ENCODE assay signal across 8 cellular contexts in the genomic region with DNA sequence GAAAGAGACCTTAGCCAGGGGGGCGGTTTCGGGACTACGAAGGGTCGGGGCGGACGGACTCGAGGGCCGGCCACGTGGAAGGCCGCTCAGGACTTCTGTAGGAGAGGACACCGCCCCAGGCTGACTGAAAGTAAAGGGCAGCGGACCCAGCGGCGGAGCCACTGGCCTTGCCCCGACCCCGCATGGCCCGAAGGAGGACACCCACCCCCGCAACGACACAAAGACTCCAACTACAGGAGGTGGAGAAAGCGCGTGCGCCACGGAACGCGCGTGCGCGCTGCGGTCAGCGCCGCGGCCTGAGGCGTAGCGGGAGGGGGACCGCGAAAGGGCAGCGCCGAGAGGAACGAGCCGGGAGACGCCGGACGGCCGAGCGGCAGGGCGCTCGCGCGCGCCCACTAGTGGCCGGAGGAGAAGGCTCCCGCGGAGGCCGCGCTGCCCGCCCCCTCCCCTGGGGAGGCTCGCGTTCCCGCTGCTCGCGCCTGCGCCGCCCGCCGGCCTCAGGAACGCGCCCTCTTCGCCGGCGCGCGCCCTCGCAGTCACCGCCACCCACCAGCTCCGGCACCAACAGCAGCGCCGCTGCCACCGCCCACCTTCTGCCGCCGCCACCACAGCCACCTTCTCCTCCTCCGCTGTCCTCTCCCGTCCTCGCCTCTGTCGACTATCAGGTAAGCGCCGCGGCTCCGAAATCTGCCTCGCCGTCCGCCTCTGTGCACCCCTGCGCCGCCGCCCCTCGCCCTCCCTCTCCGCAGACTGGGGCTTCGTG.
A peak's percentile ranks its signal among the peaks of the same experiment; 100 is the strongest.
DNase-seq lines count a peak whose midpoint lies in the region; ATAC-seq and TF ChIP-seq lines count a peak whose summit lies in the region.

Gene MAPT (plus strand): TSS at position 533 of the 763 bp plus-strand sequence. CDS start 67,784 bp downstream, outside the sequence.

- peak; percentile 96 for DNase-seq in NCI-H510A (lab: John Stamatoyannopoulos, UW)
- peak; percentile 76 for DNase-seq in activated CD4-positive, alpha-beta T cell treated with anti-CD3 and anti-CD28 coated beads, Interleukin-2, amount 50 U/mL, for 1 hour
- peak; percentile 84 for DNase-seq in dedifferentiated amniotic fluid mesenchymal stem cell (ENCODE audit: extremely low spot score)
- DNase-seq in left kidney (ENCODE audit: low read depth, low spot score) = peak; percentile 98
- DNase-seq in stimulated activated CD4-positive, alpha-beta T cell treated with anti-CD3 and anti-CD28 coated beads, Interleukin-1b, Interleukin-23, amount 100 ng/mL, for 24 hours (ENCODE audit: low read depth in 4 of 4, low spot score in 1 of 4) = peak; percentile 41 to 75 (median 65)

- ATAC-seq in HG03280 (IDR thresholded peaks at IDR 0.05; ENCODE audit: unreplicated experiment) (peak; percentile 89), GM19452 (IDR thresholded peaks at IDR 0.05; ENCODE audit: unreplicated experiment) (no peak)

- TF ChIP-seq CTCF in GM12875 (IDR thresholded peaks at IDR 0.05; ENCODE audit: borderline replicate concordance, insufficient read depth, low read depth, low read length) = peak; percentile 99

- peak within 1 kb of the TSS; percentile 47 for H3K4me3 ChIP-seq in GM12875 (ENCODE audit: low read depth, low read length)
